ENCODE assay signal across 18 cellular contexts in the genomic region with DNA sequence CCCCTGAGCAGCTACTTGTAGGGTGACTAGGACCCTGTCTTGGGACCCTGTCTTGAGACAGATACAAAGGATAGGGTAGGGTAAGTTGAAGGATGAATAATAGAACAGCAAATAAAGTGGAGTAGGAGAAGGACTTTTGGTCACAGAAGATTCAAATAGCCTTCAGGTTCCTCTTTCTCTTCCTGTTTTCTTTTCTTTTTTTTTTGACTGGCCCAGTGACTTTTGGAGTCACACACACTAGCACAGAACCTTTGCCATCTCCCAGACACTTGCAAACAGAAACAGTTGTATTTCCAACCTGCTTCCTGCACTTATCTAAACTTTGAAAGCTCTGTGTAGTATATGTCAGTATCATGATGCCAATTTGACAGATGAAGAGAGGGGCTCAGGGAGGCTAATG.
DNase-seq lines count a peak whose midpoint lies in the region; ATAC-seq lines count a peak whose summit lies in the region.
"Had no signal": no experiment of that assay in that cellular context is flagged by ENCODE, and none has a peak within 500 bp of the region (broad histone marks: within the 10 kb centered on the region; RNA-seq: fewer than 3 reads in every experiment).

No MANE protein-coding gene starts in this region.

- no peaks in the 10 kb centered on the region for H3K36me3 ChIP-seq in naive thymus-derived CD4-positive, alpha-beta T cell (ENCODE audit: control insufficient read depth in 2 of 3, insufficient read depth in 3 of 3, low read length in 3 of 3)
- H3K36me3 ChIP-seq: pancreas had no signal

- H3K4me1 Mint-ChIP-seq in T-helper 17 cell, result no peaks in the 10 kb centered on the region
- peaks cover 0 to 1% (median 0%) of the 10 kb centered on the region in 7 donors for H3K4me1 Mint-ChIP-seq in naive thymus-derived CD4-positive, alpha-beta T cell
- H3K4me1 Mint-ChIP-seq: activated CD4-positive, alpha-beta T cell treated with anti-CD3 and anti-CD28 coated beads for 36 hours had no signal

- no peak overlapping the region for H3K4me3 Mint-ChIP-seq in T-helper 17 cell
- no peak overlapping the region for H3K4me3 Mint-ChIP-seq in naive thymus-derived CD4-positive, alpha-beta T cell
- H3K4me3 Mint-ChIP-seq: activated CD4-positive, alpha-beta T cell treated with anti-CD3 and anti-CD28 coated beads for 36 hours had no signal

- intact Hi-C loops in naive thymus-derived CD4-positive, alpha-beta T cell (cut with micrococcal nuclease), result no loop called here

- H3K27ac ChIP-seq in naive thymus-derived CD4-positive, alpha-beta T cell (ENCODE audit: low read depth, low read length), result no peak overlapping the region
- H3K27ac ChIP-seq: GM23248, pancreas had no signal

- H3K4me3 ChIP-seq in naive thymus-derived CD4-positive, alpha-beta T cell (ENCODE audit: low read length), result no peak overlapping the region
- H3K4me3 ChIP-seq: GM23248, pancreas had no signal

- peak; percentile 71 for ATAC-seq in GM19023 (IDR thresholded peaks at IDR 0.05; ENCODE audit: unreplicated experiment)
- ATAC-seq in HG03432 (IDR thresholded peaks at IDR 0.05; ENCODE audit: unreplicated experiment), result peak; percentile 49
- ATAC-seq in T-helper 17 cell, result no peak
- peak; percentile 26 for ATAC-seq in naive thymus-derived CD4-positive, alpha-beta T cell
- ATAC-seq in GM21390 (IDR thresholded peaks at IDR 0.05; ENCODE audit: unreplicated experiment), result no peak
- no peak for ATAC-seq in HG03469 (IDR thresholded peaks at IDR 0.05; ENCODE audit: unreplicated experiment)
- ATAC-seq: activated CD4-positive, alpha-beta T cell treated with anti-CD3 and anti-CD28 coated beads for 36 hours; left colon had no signal

- H3K36me3 Mint-ChIP-seq in T-helper 17 cell (ENCODE audit: low read depth), result no peaks in the 10 kb centered on the region
- H3K36me3 Mint-ChIP-seq in naive thymus-derived CD4-positive, alpha-beta T cell, result no peaks in the 10 kb centered on the region

- H3K27me3 Mint-ChIP-seq in T-helper 17 cell, result no peaks in the 10 kb centered on the region
- peaks cover 0 to 5% (median 0%) of the 10 kb centered on the region in 5 donors for H3K27me3 Mint-ChIP-seq in naive thymus-derived CD4-positive, alpha-beta T cell
- H3K27me3 Mint-ChIP-seq: activated CD4-positive, alpha-beta T cell treated with anti-CD3 and anti-CD28 coated beads for 36 hours had no signal

- CTCF ChIA-PET in naive thymus-derived CD4-positive, alpha-beta T cell (lab: Charles Lee), result interaction anchor here (0.7 kb wide), 1 partner anchor 259 kb away, joined by 3 read pairs; no protein-coding TSS in a partner anchor

- POLR2A ChIA-PET in naive thymus-derived CD4-positive, alpha-beta T cell (lab: Charles Lee), result no interaction called here

- DNase-seq in T-helper 17 cell, result no peak
- no peak for DNase-seq in naive thymus-derived CD4-positive, alpha-beta T cell
- no peak for DNase-seq in NCI-H146 treated with DMSO at 0.1 percent for 48 hours (lab: John Stamatoyannopoulos, UW; ENCODE audit: unreplicated experiment)
- DNase-seq: activated CD4-positive, alpha-beta T cell treated with anti-CD3 and anti-CD28 coated beads for 36 hours; activated naive CD4-positive, alpha-beta T cell; anterior cingulate cortex; DMS53; GM23248; left colon; NCI-H1930; NCI-H510A treated with DMSO at 0.1 percent for 48 hours; pancreas; stimulated activated CD4-positive, alpha-beta T cell treated with anti-CD3 and anti-CD28 coated beads, Interleukin-4, amount 100 ng/mL, for 24 hours; stimulated activated CD8-positive, alpha-beta memory T cell treated with anti-CD3 and anti-CD28 coated beads, Interleukin-4, amount 100 ng/mL, for 48 hours had no signal

- peaks cover 0 to 6% (median 0%) of the 10 kb centered on the region in 11 donors for H3K9me3 Mint-ChIP-seq in naive thymus-derived CD4-positive, alpha-beta T cell

- no peaks in the 10 kb centered on the region for H3K9me3 ChIP-seq in T-helper 17 cell (ENCODE audit: control insufficient read depth, low read length, poor library complexity, severe bottlenecking)
- H3K9me3 ChIP-seq in naive thymus-derived CD4-positive, alpha-beta T cell (ENCODE audit: control insufficient read depth in 2 of 3, low read length in 3 of 3), result no peaks in the 10 kb centered on the region

- no peaks in the 10 kb centered on the region for H3K27me3 ChIP-seq in naive thymus-derived CD4-positive, alpha-beta T cell (ENCODE audit: control insufficient read depth in 2 of 2, insufficient read depth in 2 of 2, low read length in 2 of 2)
- H3K27me3 ChIP-seq: pancreas had no signal

- no peaks in the 10 kb centered on the region for H3K4me1 ChIP-seq in naive thymus-derived CD4-positive, alpha-beta T cell (ENCODE audit: control insufficient read depth in 2 of 2, insufficient read depth in 2 of 2, low read length in 2 of 2)

- peak overlapping the region; percentile 27 for H3K27ac Mint-ChIP-seq in T-helper 17 cell
- H3K27ac Mint-ChIP-seq in naive thymus-derived CD4-positive, alpha-beta T cell, result no peak overlapping the region
- H3K27ac Mint-ChIP-seq: activated CD4-positive, alpha-beta T cell treated with anti-CD3 and anti-CD28 coated beads for 36 hours had no signal

Comparison
In these comparisons a context has a peak if more than half of its experiments do, and no peak if none do; other contexts are left out.
1. ATAC-seq: peak in GM19023 (single experiment), HG03432 (single experiment) and naive thymus-derived CD4-positive, alpha-beta T cell (single experiment); none in T-helper 17 cell (single experiment), GM21390 (single experiment) and HG03469 (single experiment).